ENCODE assay signal across 24 cellular contexts in genomic region chr3:42710323-42711021, GRCh38. TPM values are rescaled to one million over a fixed set of nuclear protein-coding genes. Genes with fewer than 3 reads are reported as not detected.
"Had no signal": no experiment of that assay in that cellular context is flagged by ENCODE, and none has a peak within 500 bp of the region (broad histone marks: within the 10 kb centered on the region; RNA-seq: fewer than 3 reads in every experiment).

No MANE protein-coding gene starts in this region.

- H3K9me3 Mint-ChIP-seq: activated naive CD4-positive, alpha-beta T cell treated with anti-CD3 and anti-CD28 coated beads, Interleukin-2, amount 50 U/mL, for 24 hours; endodermal cell; memory B cell; naive B cell; stimulated activated memory B cell treated with anti-CD40 and anti-IgM and Interleukin-4, amounts not matched to agents 10 μg/mL and 1 μg/mL and 100 μg/mL, for 72 hours had no signal

- H3K27me3 Mint-ChIP-seq: activated naive CD4-positive, alpha-beta T cell treated with anti-CD3 and anti-CD28 coated beads, Interleukin-2, amount 50 U/mL, for 24 hours had no signal

- DNase-seq: activated CD4-positive, alpha-beta T cell treated with anti-CD3 and anti-CD28 coated beads for 48 hours; activated CD8-positive, alpha-beta memory T cell treated with anti-CD3 and anti-CD28 coated beads, Interleukin-2, amount 50 U/mL, for 4 hours; activated CD8-positive, alpha-beta T cell treated with anti-CD3 and anti-CD28 coated beads, Interleukin-2, amount 10 ng/mL, durations not matched to agents 7 days and 5 days; activated effector memory CD4-positive, alpha-beta T cell treated with Interleukin-2 at 50 U/mL for 16 hours; endodermal cell; foreskin fibroblast; left ventricle myocardium superior; naive B cell; stimulated activated CD4-positive, alpha-beta T cell treated with anti-CD3 and anti-CD28 coated beads, Interleukin-4, amount 100 ng/mL, for 4 hours; SW 1271; T-helper 2 cell had no signal

- H3K27ac ChIP-seq: epithelial cell of prostate, hepatocyte, parathyroid adenoma, spleen, tibial artery had no signal

- H3K4me1 ChIP-seq: parathyroid adenoma, spleen, tibial artery had no signal

- H3K36me3 Mint-ChIP-seq: activated naive CD4-positive, alpha-beta T cell treated with anti-CD3 and anti-CD28 coated beads, Interleukin-2, amount 50 U/mL, for 24 hours; memory B cell; naive B cell; stimulated activated memory B cell treated with anti-CD40 and anti-IgM and Interleukin-4, amounts not matched to agents 10 μg/mL and 1 μg/mL and 100 μg/mL, for 72 hours had no signal

- H3K27me3 ChIP-seq: dorsolateral prefrontal cortex, hepatocyte, spleen, tibial artery had no signal

- H3K4me1 Mint-ChIP-seq: activated naive CD4-positive, alpha-beta T cell treated with anti-CD3 and anti-CD28 coated beads, Interleukin-2, amount 50 U/mL, for 24 hours had no signal

- H3K36me3 ChIP-seq: spleen, tibial artery had no signal

- FAIRE-seq: islet of Langerhans had no signal

- H3K27ac Mint-ChIP-seq: activated CD8-positive, alpha-beta T cell treated with anti-CD3 and anti-CD28 coated beads, Interleukin-2, amount 10 ng/mL, durations not matched to agents 7 days and 5 days; activated naive CD4-positive, alpha-beta T cell treated with anti-CD3 and anti-CD28 coated beads, Interleukin-2, amount 50 U/mL, for 24 hours; endodermal cell; memory B cell; naive B cell; stimulated activated memory B cell treated with anti-CD40 and anti-IgM and Interleukin-4, amounts not matched to agents 10 μg/mL and 1 μg/mL and 100 μg/mL, for 72 hours had no signal

- H3K9me3 ChIP-seq: mucosa of descending colon, spleen, tibial artery had no signal

- H3K4me3 Mint-ChIP-seq: activated CD8-positive, alpha-beta T cell treated with anti-CD3 and anti-CD28 coated beads, Interleukin-2, amount 10 ng/mL, durations not matched to agents 7 days and 5 days; activated naive CD4-positive, alpha-beta T cell treated with anti-CD3 and anti-CD28 coated beads, Interleukin-2, amount 50 U/mL, for 24 hours; endodermal cell; memory B cell; naive B cell; stimulated activated memory B cell treated with anti-CD40 and anti-IgM and Interleukin-4, amounts not matched to agents 10 μg/mL and 1 μg/mL and 100 μg/mL, for 72 hours had no signal

- H3K4me3 ChIP-seq: dorsolateral prefrontal cortex, hepatocyte, mucosa of descending colon, spleen, tibial artery had no signal

RNA-seq across cellular contexts. Expression of gene HHATL, which starts 7.9 kb away (rescaled TPM):
- total RNA-seq: activated CD8-positive, alpha-beta T cell treated with anti-CD3 and anti-CD28 coated beads, Interleukin-2, amount 10 ng/mL, durations not matched to agents 7 days and 5 days; endodermal cell; glomerular endothelial cell; hepatocyte; SK-MEL-5; spleen had no signal

RNA-seq across cellular contexts. Expression of gene KLHL40, which starts 25.1 kb away (rescaled TPM):
- total RNA-seq: activated CD8-positive, alpha-beta T cell treated with anti-CD3 and anti-CD28 coated beads, Interleukin-2, amount 10 ng/mL, durations not matched to agents 7 days and 5 days; endodermal cell; glomerular endothelial cell; hepatocyte; mucosa of descending colon; SK-MEL-5; spleen had no signal
